Comparison of ENCODE assay signal across 16 cellular contexts in genomic region chr9:71859939-71860338, GRCh38.
"Had no signal": no experiment of that assay in that cellular context is flagged by ENCODE, and none has a peak within 500 bp of the region (broad histone marks: within the 10 kb centered on the region; RNA-seq: fewer than 3 reads in every experiment).

No MANE protein-coding gene starts in this region.

- H3K27ac Mint-ChIP-seq: activated CD8-positive, alpha-beta T cell treated with anti-CD3 and anti-CD28 coated beads for 36 hours; mesothelial cell of epicardium; stimulated activated naive CD8-positive, alpha-beta T cell treated with anti-CD3 and anti-CD28 coated beads, Interleukin-15, Interleukin-2, amounts not matched to agents 100 ng/mL and 50 ng/mL, for 24 hours had no signal

- H3K4me1 ChIP-seq: upper lobe of right lung had no signal

- H3K4me3 ChIP-seq: hepatocyte, upper lobe of right lung had no signal

- DNase-seq: activated CD4-positive, alpha-beta T cell treated with anti-CD3 and anti-CD28 coated beads for 4 hours; activated CD8-positive, alpha-beta memory T cell treated with anti-CD3 and anti-CD28 coated beads, Interleukin-2, amount 50 U/mL, for 4 hours; activated CD8-positive, alpha-beta T cell treated with anti-CD3 and anti-CD28 coated beads for 36 hours; activated gamma-delta T cell treated with Interleukin-2 at 50 U/mL for 16 hours; activated T-cell treated with anti-CD3 and anti-CD28 coated beads, Interleukin-2, amount 50 U/mL, for 72 hours; central memory CD4-positive, alpha-beta T cell; cortex of kidney; effector CD8-positive, alpha-beta T cell; stimulated activated CD4-positive, alpha-beta T cell treated with anti-CD3 and anti-CD28 coated beads, Interleukin-15, amount 100 ng/mL, for 24 hours; stimulated activated CD4-positive, alpha-beta T cell treated with anti-CD3 and anti-CD28 coated beads, Interleukin-4, amount 100 ng/mL, for 24 hours; upper lobe of right lung; WERI-Rb-1 had no signal

- H3K4me3 Mint-ChIP-seq: activated CD8-positive, alpha-beta T cell treated with anti-CD3 and anti-CD28 coated beads for 36 hours; activated T-cell treated with anti-CD3 and anti-CD28 coated beads, Interleukin-2, amount 50 U/mL, for 72 hours; mesothelial cell of epicardium; neural crest cell; stimulated activated naive CD8-positive, alpha-beta T cell treated with anti-CD3 and anti-CD28 coated beads, Interleukin-15, Interleukin-2, amounts not matched to agents 100 ng/mL and 50 ng/mL, for 24 hours had no signal

- H3K27me3 ChIP-seq: hepatocyte, upper lobe of right lung had no signal

- H3K36me3 ChIP-seq: WERI-Rb-1 had no signal

- H3K27ac ChIP-seq: hepatocyte, upper lobe of right lung, WERI-Rb-1 had no signal

- ATAC-seq: activated T-cell treated with anti-CD3 and anti-CD28 coated beads, Interleukin-2, amount 50 U/mL, for 72 hours; upper lobe of right lung had no signal

- H3K4me1 Mint-ChIP-seq: mesothelial cell of epicardium had no signal

- H3K27me3 Mint-ChIP-seq: activated CD8-positive, alpha-beta T cell treated with anti-CD3 and anti-CD28 coated beads for 36 hours; stimulated activated naive CD8-positive, alpha-beta T cell treated with anti-CD3 and anti-CD28 coated beads, Interleukin-15, Interleukin-2, amounts not matched to agents 100 ng/mL and 50 ng/mL, for 24 hours had no signal
